In the genomic region with DNA sequence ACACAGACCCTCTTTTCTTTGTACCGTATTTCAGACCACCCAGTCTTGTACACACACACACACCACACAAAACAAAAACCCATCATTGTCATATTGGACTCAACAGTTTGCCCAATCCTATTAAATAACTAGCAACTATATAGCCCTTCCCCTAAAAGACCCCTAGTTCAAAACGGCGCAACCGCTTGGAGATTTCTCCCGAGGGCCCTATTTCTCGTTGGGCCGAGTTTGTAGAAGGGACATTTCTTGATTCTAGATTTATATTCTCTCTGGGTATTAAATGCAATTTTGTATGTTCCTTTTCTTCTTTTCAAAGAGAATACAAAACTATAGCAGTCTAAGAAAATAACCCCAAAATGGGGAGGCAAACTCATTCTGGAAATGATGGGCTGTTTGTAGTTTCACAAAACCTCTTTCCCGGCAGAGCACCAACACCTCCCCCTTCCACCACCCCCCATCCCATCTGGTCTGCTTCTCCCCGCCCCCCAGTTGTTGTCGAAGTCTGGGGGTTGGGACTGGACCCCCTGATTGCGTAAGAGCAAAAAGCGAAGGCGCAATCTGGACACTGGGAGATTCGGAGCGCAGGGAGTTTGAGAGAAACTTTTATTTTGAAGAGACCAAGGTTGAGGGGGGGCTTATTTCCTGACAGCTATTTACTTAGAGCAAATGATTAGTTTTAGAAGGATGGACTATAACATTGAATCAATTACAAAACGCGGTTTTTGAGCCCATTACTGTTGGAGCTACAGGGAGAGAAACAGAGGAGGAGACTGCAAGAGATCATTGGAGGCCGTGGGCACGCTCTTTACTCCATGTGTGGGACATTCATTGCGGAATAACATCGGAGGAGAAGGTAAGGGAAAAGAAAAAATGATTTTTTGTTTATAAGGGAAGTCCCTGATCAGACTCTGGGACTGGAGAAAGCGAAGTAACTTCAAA, we compare ENCODE assay signal across 7 cellular contexts. TPM values are rescaled to one million over a fixed set of nuclear protein-coding genes. Genes with fewer than 3 reads are reported as not detected.
A peak's percentile ranks its signal among the peaks of the same experiment; 100 is the strongest.
DNase-seq lines count a peak whose midpoint lies in the region; ATAC-seq and TF ChIP-seq lines count a peak whose summit lies in the region.

Gene PDGFRA, plus strand, starts transcription at position 731 of the 939 bp plus-strand sequence. CDS start 29,476 bp downstream, outside the sequence.

- H3K36me3 ChIP-seq in brain microvascular endothelial cell (replicated peaks): no peaks in the 10 kb centered on the region
- no peaks in the 10 kb centered on the region for H3K36me3 ChIP-seq in subcutaneous abdominal adipose tissue (ENCODE audit: control insufficient read depth in 5 of 5, insufficient read depth in 5 of 5, low read length in 5 of 5)

- peak within 1 kb of the TSS; percentile 11 to 81 (median 74) for H3K27ac Mint-ChIP-seq in IgD-negative memory B cell

- peaks cover 79% of the 10 kb centered on the region for H3K27me3 Mint-ChIP-seq in IgD-negative memory B cell

- peaks cover 12 to 25% (median 21%) of the 10 kb centered on the region in 3 donors for H3K4me1 Mint-ChIP-seq in IgD-negative memory B cell

- H3K9me3 Mint-ChIP-seq in IgD-negative memory B cell: no peaks in the 10 kb centered on the region

- TF ChIP-seq CTCF in brain microvascular endothelial cell (IDR thresholded peaks at IDR 0.05; ENCODE audit: low read depth, low read length, missing control alignments): no peak

- H3K9ac ChIP-seq in subcutaneous abdominal adipose tissue (ENCODE audit: low read length in 5 of 5): peak within 1 kb of the TSS in 2 of 5 donors; percentile 43 to 47

- intact Hi-C loops in left colon (cut with DNase I, micrococcal nuclease): loop anchor here (5.0 to 10.0 kb wide), 4 partner anchors 304 to 1034 kb away; no protein-coding TSS in a partner anchor

- H3K27ac ChIP-seq in brain microvascular endothelial cell (no peak within 1 kb of the TSS), subcutaneous abdominal adipose tissue (ENCODE audit: low read depth, low read length) (peak within 1 kb of the TSS; percentile 40)

- peaks cover 12% of the 10 kb centered on the region for H3K27me3 ChIP-seq in brain microvascular endothelial cell (replicated peaks)
- H3K27me3 ChIP-seq in subcutaneous abdominal adipose tissue (ENCODE audit: control insufficient read depth in 5 of 5, insufficient read depth in 4 of 5, low read length in 5 of 5): peaks cover 50 to 81% (median 70%) of the 10 kb centered on the region in 5 donors

- peak within 1 kb of the TSS; percentile 66 for H3K4me3 ChIP-seq in brain microvascular endothelial cell (ENCODE audit: low read depth, low read length)
- peak within 1 kb of the TSS; percentile 63 to 74 (median 65) for H3K4me3 ChIP-seq in subcutaneous abdominal adipose tissue (ENCODE audit: low read depth in 1 of 5, low read length in 5 of 5)

- peaks cover 1 to 71% (median 69%) of the 10 kb centered on the region in 5 donors for H3K4me1 ChIP-seq in subcutaneous abdominal adipose tissue (ENCODE audit: control insufficient read depth in 5 of 5, insufficient read depth in 5 of 5, low read length in 5 of 5)

- ATAC-seq in left colon: no peak
- no peak for ATAC-seq in HG03442 (IDR thresholded peaks at IDR 0.05; ENCODE audit: unreplicated experiment)

- H3K4me3 Mint-ChIP-seq in IgD-negative memory B cell: peak within 1 kb of the TSS; percentile 32 to 55 (median 40)

- DNase-seq in brain microvascular endothelial cell (peak; percentile 18), left colon (peak; percentile 29 to 52), KBM-7 (no peak), middle frontal gyrus (ENCODE audit: extremely low spot score, low spot score) (no peak)

- in situ Hi-C loops in brain microvascular endothelial cell (cut with HindIII; ENCODE audit: low pct_ligation_motif_present, low sequenced_read_pairs): no loop called here
- in situ Hi-C loops in KBM-7 (cut with MboI; ENCODE audit: low pct_unique_long_range_greater_than_20kb, low sequenced_read_pairs): loop anchor here (10.0 to 25.0 kb wide), 2 partner anchors 314 to 1217 kb away; no protein-coding TSS in a partner anchor

- no peaks in the 10 kb centered on the region for H3K36me3 Mint-ChIP-seq in IgD-negative memory B cell

- no peaks in the 10 kb centered on the region for H3K9me3 ChIP-seq in subcutaneous abdominal adipose tissue (ENCODE audit: control insufficient read depth in 5 of 5, low read length in 5 of 5)

RNA-seq across cellular contexts. Expression of gene PDGFRA, which starts in this region (rescaled TPM):
- not detected for polyA plus RNA-seq in IgD-negative memory B cell
- total RNA-seq in left colon: 10 to 100 TPM; 30.8 to 45.2 TPM

Comparison
In these comparisons a context has a peak if more than half of its experiments do, and no peak if none do; other contexts are left out.
1. DNase-seq: peak in brain microvascular endothelial cell (single experiment) and left colon (2 of 2); none in KBM-7 (single experiment) and middle frontal gyrus (single experiment).